In the genomic region with DNA sequence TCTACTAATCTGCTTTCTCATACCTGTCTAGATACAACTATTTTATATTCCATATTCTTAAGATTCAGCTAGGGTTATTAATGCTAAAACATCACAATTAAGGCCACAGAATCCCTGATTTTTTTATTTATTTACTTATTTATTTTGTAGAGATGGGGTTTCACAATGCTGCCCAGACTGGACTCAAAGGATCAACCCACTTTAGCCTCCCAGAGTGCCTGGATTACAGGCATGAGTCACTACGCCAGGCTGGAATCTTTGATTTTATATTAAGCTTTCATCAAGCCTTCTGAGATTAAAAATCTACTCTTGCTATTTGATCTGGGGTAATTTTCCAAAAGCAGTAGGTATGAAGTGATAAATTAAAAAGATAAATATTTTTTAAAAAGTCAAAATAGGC, we compare ENCODE assay signal across 12 cellular contexts. TPM values are rescaled to one million over a fixed set of nuclear protein-coding genes. Genes with fewer than 3 reads are reported as not detected.
DNase-seq lines count a peak whose midpoint lies in the region; TF ChIP-seq lines count a peak whose summit lies in the region.
"Had no signal": no experiment of that assay in that cellular context is flagged by ENCODE, and none has a peak within 500 bp of the region (broad histone marks: within the 10 kb centered on the region; RNA-seq: fewer than 3 reads in every experiment).

No MANE protein-coding gene starts in this region.

- H3K79me2 ChIP-seq in smooth muscle cell (ENCODE audit: low read depth): no peaks in the 10 kb centered on the region

- WGBS in smooth muscle cell (ENCODE audit: low lambda C conversion rate): 27% methylated on average over 1 of the region's 1 CpG

- no peaks in the 10 kb centered on the region for H3K9me3 ChIP-seq in adipocyte (ENCODE audit: control insufficient read depth, low read length)
- H3K9me3 ChIP-seq in smooth muscle cell (replicated peaks; ENCODE audit: low read depth): no peaks in the 10 kb centered on the region

- H2AFZ ChIP-seq in smooth muscle cell (ENCODE audit: low read depth): no peak overlapping the region

- H3K36me3 ChIP-seq in adipocyte (ENCODE audit: control insufficient read depth, insufficient read depth, low read length, severe bottlenecking) (no peaks in the 10 kb centered on the region), smooth muscle cell (ENCODE audit: low read depth) (no peaks in the 10 kb centered on the region)

- no peaks in the 10 kb centered on the region for H4K20me1 ChIP-seq in smooth muscle cell (ENCODE audit: low read depth)

- H3K27me3 ChIP-seq in adipocyte (replicated peaks; ENCODE audit: control insufficient read depth, insufficient read depth, low read length): no peaks in the 10 kb centered on the region
- H3K27me3 ChIP-seq in smooth muscle cell (ENCODE audit: low read depth): no peaks in the 10 kb centered on the region

- peak; percentile 14 for DNase-seq in DMS53 (lab: John Stamatoyannopoulos, UW)
- no peak for DNase-seq in DMS53 treated with DMSO at 0.1 percent for 48 hours (lab: John Stamatoyannopoulos, UW; ENCODE audit: unreplicated experiment)
- DNase-seq in adipocyte (ENCODE audit: low read depth): peak; percentile 34
- DNase-seq in fibroblast of pulmonary artery (ENCODE audit: low read depth): peak; percentile 16
- DNase-seq in smooth muscle cell (lab: John Stamatoyannopoulos, UW; ENCODE audit: unreplicated experiment): no peak
- DNase-seq in NCI-H510A treated with DMSO at 0.1 percent for 48 hours (lab: John Stamatoyannopoulos, UW): no peak
- no peak for DNase-seq in SK-N-DZ (ENCODE audit: low spot score)
- DNase-seq in NCI-H1436 treated with DMSO at 0.1 percent for 48 hours (lab: John Stamatoyannopoulos, UW): no peak
- DNase-seq: CD8-positive, alpha-beta T cell; COR-L47 had no signal

- H3K4me3 ChIP-seq in adipocyte (ENCODE audit: low read length): no peak overlapping the region
- H3K4me3 ChIP-seq in fibroblast of pulmonary artery (replicated peaks; ENCODE audit: low read depth, low read length): no peak overlapping the region
- no peak overlapping the region for H3K4me3 ChIP-seq in smooth muscle cell
- H3K4me3 ChIP-seq: GM12878 had no signal

- peaks cover 8% of the 10 kb centered on the region for H3F3A ChIP-seq in smooth muscle cell (ENCODE audit: low read depth)

- no peak for TF ChIP-seq CTCF in fibroblast of pulmonary artery (IDR thresholded peaks at IDR 0.05; ENCODE audit: low read length, missing control alignments)
- no peak for TF ChIP-seq CTCF in smooth muscle cell (IDR thresholded peaks at IDR 0.05; ENCODE audit: borderline replicate concordance, insufficient read depth, poor library complexity, severe bottlenecking)

- H3K4me2 ChIP-seq in smooth muscle cell: peak overlapping the region; percentile 43

- H3K27ac ChIP-seq in smooth muscle cell (ENCODE audit: low read depth): no peak overlapping the region
- H3K27ac ChIP-seq: 22Rv1 had no signal

- no peak overlapping the region for H3K9ac ChIP-seq in adipocyte (ENCODE audit: low read length)
- H3K9ac ChIP-seq in smooth muscle cell (ENCODE audit: low read depth): no peak overlapping the region

- H3K4me1 ChIP-seq in adipocyte (ENCODE audit: control insufficient read depth, insufficient read depth, low read length) (peaks cover 27% of the 10 kb centered on the region), smooth muscle cell (ENCODE audit: low read depth) (no peaks in the 10 kb centered on the region)

RNA-seq across cellular contexts. Expression of gene MCOLN2, which starts 39.0 kb away (rescaled TPM):
- not detected in 2 replicates for total RNA-seq in smooth muscle cell
- 0.25 TPM in 1 of 2 replicates, not detected in the other for polyA plus RNA-seq in smooth muscle cell
- not detected in 2 replicates for polyA plus RNA-seq in SK-N-DZ (2014; cell fraction: cytosol; rRNA removed)
- polyA plus RNA-seq in SK-N-DZ (2014; cell fraction: nucleus; rRNA removed): 0.24 and 0.27 TPM in 2 replicates

Comparison
In these comparisons a context has a peak if more than half of its experiments do, and no peak if none do; other contexts are left out.
1. DNase-seq: peak in DMS53 (single experiment), adipocyte (single experiment) and fibroblast of pulmonary artery (single experiment); none in DMS53 treated with DMSO at 0.1 percent for 48 hours (single experiment), smooth muscle cell (single experiment), NCI-H510A treated with DMSO at 0.1 percent for 48 hours (single experiment), SK-N-DZ (single experiment) and NCI-H1436 treated with DMSO at 0.1 percent for 48 hours (single experiment).